Comparison of ENCODE assay signal across 19 cellular contexts in the genomic region with DNA sequence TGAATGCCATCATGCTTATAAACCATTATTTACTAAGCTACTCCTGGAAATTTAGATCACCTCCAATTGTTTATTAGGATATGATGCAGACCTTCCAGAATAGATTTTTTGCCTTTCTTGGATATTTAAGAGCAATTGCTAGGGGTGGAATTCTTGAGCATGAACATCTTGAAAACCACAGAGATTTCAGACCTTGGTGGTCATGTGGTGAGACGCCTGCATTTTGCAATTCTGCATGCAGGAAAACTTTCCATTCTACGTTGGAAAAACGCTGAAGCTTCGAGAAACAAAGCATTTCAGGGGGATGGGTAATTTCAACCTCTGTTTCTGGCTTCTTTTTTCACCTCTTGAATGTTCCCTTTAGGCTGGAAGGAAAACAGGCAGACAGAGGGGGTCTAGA.
DNase-seq lines count a peak whose midpoint lies in the region; ATAC-seq, FAIRE-seq and TF ChIP-seq lines count a peak whose summit lies in the region.
"Had no signal": no experiment of that assay in that cellular context is flagged by ENCODE, and none has a peak within 500 bp of the region (broad histone marks: within the 10 kb centered on the region; RNA-seq: fewer than 3 reads in every experiment).

No MANE protein-coding gene starts in this region.

- peaks cover 11% of the 10 kb centered on the region for H3K4me1 ChIP-seq in astrocyte (ENCODE audit: insufficient read depth, low read length)
- H3K4me1 ChIP-seq: BLaER1, colonic mucosa, gastrocnemius medialis, right atrium auricular region, thyroid gland had no signal

- H3K36me3 Mint-ChIP-seq in astrocyte (ENCODE audit: low read depth, unreplicated experiment) (peaks cover 26% of the 10 kb centered on the region), progenitor cell of endocrine pancreas (ENCODE audit: insufficient read depth) (peaks cover 6% of the 10 kb centered on the region)

- H3K9ac ChIP-seq in astrocyte (ENCODE audit: low read length), result no peak overlapping the region
- H3K9ac ChIP-seq: BLaER1 had no signal

- H3K9me3 ChIP-seq in astrocyte (ENCODE audit: insufficient read depth, low read depth, low read length), result no peaks in the 10 kb centered on the region
- H3K9me3 ChIP-seq: colonic mucosa, gastrocnemius medialis, thyroid gland had no signal

- H3K4me3 Mint-ChIP-seq in astrocyte (ENCODE audit: unreplicated experiment), result peak overlapping the region; percentile 24
- no peak overlapping the region for H3K4me3 Mint-ChIP-seq in progenitor cell of endocrine pancreas (ENCODE audit: low read depth)
- H3K4me3 Mint-ChIP-seq: stimulated activated memory B cell treated with anti-CD40 and anti-IgM and Interleukin-4, amounts not matched to agents 10 μg/mL and 1 μg/mL and 100 μg/mL, for 72 hours had no signal

- TF ChIP-seq CTCF in astrocyte (IDR thresholded peaks at IDR 0.05; ENCODE audit: insufficient read depth, low read depth, low read length) (no peak), fibroblast of the aortic adventitia (IDR thresholded peaks at IDR 0.05; ENCODE audit: insufficient read depth, low read length) (no peak), progenitor cell of endocrine pancreas (IDR thresholded peaks at IDR 0.05; ENCODE audit: unreplicated experiment) (no peak)

- no peak overlapping the region for H2AFZ ChIP-seq in astrocyte (ENCODE audit: low read depth, low read length)

- no peaks in the 10 kb centered on the region for H3K36me3 ChIP-seq in astrocyte (ENCODE audit: insufficient read depth, low read length)
- H3K36me3 ChIP-seq: colonic mucosa, right atrium auricular region, thyroid gland had no signal

- H3K4me1 Mint-ChIP-seq in astrocyte (ENCODE audit: low read depth, unreplicated experiment), result peaks cover 53% of the 10 kb centered on the region
- no peaks in the 10 kb centered on the region for H3K4me1 Mint-ChIP-seq in progenitor cell of endocrine pancreas (ENCODE audit: low read depth)

- no peaks in the 10 kb centered on the region for H4K20me1 ChIP-seq in astrocyte (ENCODE audit: insufficient read depth, low read length)
- H4K20me1 ChIP-seq: BLaER1 had no signal

- FAIRE-seq in astrocyte (lab: Jason Lieb, UNC), result no peak
- FAIRE-seq: endometrium had no signal

- H3K4me2 ChIP-seq in astrocyte (ENCODE audit: low read length), result peak overlapping the region; percentile 34
- H3K4me2 ChIP-seq: BLaER1 had no signal

- no peak overlapping the region for H3K4me3 ChIP-seq in astrocyte (ENCODE audit: insufficient read depth, low read depth, low read length)
- no peak overlapping the region for H3K4me3 ChIP-seq in fibroblast of the aortic adventitia (ENCODE audit: low read depth, low read length)
- H3K4me3 ChIP-seq: BLaER1, colonic mucosa, gastrocnemius medialis, right atrium auricular region, thyroid gland had no signal

- H3K27ac ChIP-seq in astrocyte (ENCODE audit: low read depth, low read length), result no peak overlapping the region
- H3K27ac ChIP-seq: BLaER1, colonic mucosa, gastrocnemius medialis, right atrium auricular region, thyroid gland had no signal

- H3K79me2 ChIP-seq in astrocyte (ENCODE audit: insufficient read depth, low read length), result no peaks in the 10 kb centered on the region

- H3K27me3 Mint-ChIP-seq in astrocyte (ENCODE audit: low read depth, unreplicated experiment) (no peaks in the 10 kb centered on the region), progenitor cell of endocrine pancreas (no peaks in the 10 kb centered on the region)
- H3K27me3 Mint-ChIP-seq: stimulated activated memory B cell treated with anti-CD40 and anti-IgM and Interleukin-4, amounts not matched to agents 10 μg/mL and 1 μg/mL and 100 μg/mL, for 72 hours had no signal

- ATAC-seq in HG02885 (IDR thresholded peaks at IDR 0.05; ENCODE audit: poor library complexity, unreplicated experiment), result no peak
- ATAC-seq: gastrocnemius medialis; stimulated activated memory B cell treated with anti-CD40 and anti-IgM and Interleukin-4, amounts not matched to agents 10 μg/mL and 1 μg/mL and 100 μg/mL, for 72 hours had no signal

- peaks cover 8% of the 10 kb centered on the region for H3K9me3 Mint-ChIP-seq in astrocyte (ENCODE audit: unreplicated experiment)
- peaks cover 11% of the 10 kb centered on the region for H3K9me3 Mint-ChIP-seq in progenitor cell of endocrine pancreas (ENCODE audit: low read depth)

- DNase-seq in GM03348 (ENCODE audit: low spot score), result peak; percentile 54
- DNase-seq in astrocyte (ENCODE audit: low read depth), result peak; percentile 91
- DNase-seq in fibroblast of the aortic adventitia (ENCODE audit: low read depth), result peak; percentile 63
- no peak for DNase-seq in progenitor cell of endocrine pancreas (ENCODE audit: low spot score, unreplicated experiment)
- no peak for DNase-seq in anterior cingulate cortex (lab: John Stamatoyannopoulos, UW)
- no peak for DNase-seq in stimulated activated CD4-positive, alpha-beta T cell treated with anti-CD3 and anti-CD28 coated beads, Interleukin-15, amount 100 ng/mL, for 24 hours
- no peak for DNase-seq in occipital lobe (lab: John Stamatoyannopoulos, UW)
- DNase-seq: activated CD4-positive, alpha-beta T cell treated with anti-CD3 and anti-CD28 coated beads for 48 hours; activated gamma-delta T cell; colonic mucosa; gastrocnemius medialis; NCI-H2171; Right ventricle myocardium superior; thyroid gland had no signal

- no peaks in the 10 kb centered on the region for H3K27me3 ChIP-seq in astrocyte (ENCODE audit: insufficient read depth, low read length)
- H3K27me3 ChIP-seq: BLaER1, colonic mucosa, gastrocnemius medialis, right atrium auricular region, thyroid gland had no signal

- H3K27ac Mint-ChIP-seq in astrocyte (ENCODE audit: unreplicated experiment) (peak overlapping the region; percentile 100), progenitor cell of endocrine pancreas (peak overlapping the region; percentile 62)
- H3K27ac Mint-ChIP-seq: stimulated activated memory B cell treated with anti-CD40 and anti-IgM and Interleukin-4, amounts not matched to agents 10 μg/mL and 1 μg/mL and 100 μg/mL, for 72 hours had no signal

Comparison
In these comparisons a context has a peak if more than half of its experiments do, and no peak if none do; other contexts are left out.
1. DNase-seq: peak in GM03348 (single experiment), astrocyte (single experiment) and fibroblast of the aortic adventitia (single experiment); none in progenitor cell of endocrine pancreas (single experiment), anterior cingulate cortex (0 of 58), stimulated activated CD4-positive, alpha-beta T cell treated with anti-CD3 and anti-CD28 coated beads, Interleukin-15, amount 100 ng/mL, for 24 hours (single experiment) and occipital lobe (single experiment).